22 cellular contexts compared by ENCODE assay signal in genomic region chr20:6966721-6967120, GRCh38.
DNase-seq lines count a peak whose midpoint lies in the region; FAIRE-seq and TF ChIP-seq lines count a peak whose summit lies in the region.
"Had no signal": no experiment of that assay in that cellular context is flagged by ENCODE, and none has a peak within 500 bp of the region (broad histone marks: within the 10 kb centered on the region; RNA-seq: fewer than 3 reads in every experiment).

No MANE protein-coding gene starts in this region.

- no peak for FAIRE-seq in astrocyte (lab: Jason Lieb, UNC)
- FAIRE-seq: GM12891 had no signal

- no peaks in the 10 kb centered on the region for H3K9me3 ChIP-seq in astrocyte (ENCODE audit: insufficient read depth, low read depth, low read length)
- H3K9me3 ChIP-seq in fibroblast of lung (ENCODE audit: control insufficient read depth, insufficient read depth, low read depth, low read length) = no peaks in the 10 kb centered on the region
- H3K9me3 ChIP-seq in mesenchymal stem cell (ENCODE audit: control insufficient read depth, low read length) = peaks cover 16% of the 10 kb centered on the region
- H3K9me3 ChIP-seq in vagina = no peaks in the 10 kb centered on the region
- H3K9me3 ChIP-seq: SJSA1 had no signal

- no peak overlapping the region for H3K27ac Mint-ChIP-seq in astrocyte (ENCODE audit: unreplicated experiment)
- H3K27ac Mint-ChIP-seq: CD8-positive, alpha-beta T cell; GM23338 had no signal

- H4K91ac ChIP-seq in mesenchymal stem cell (ENCODE audit: low read length) = no peak overlapping the region

- H3K4me2 ChIP-seq in astrocyte (ENCODE audit: low read length) = no peak overlapping the region
- no peak overlapping the region for H3K4me2 ChIP-seq in fibroblast of lung (ENCODE audit: extremely low read depth, insufficient read depth, low read length)
- no peak overlapping the region for H3K4me2 ChIP-seq in mesenchymal stem cell (ENCODE audit: low read length, poor library complexity, severe bottlenecking)
- H3K4me2 ChIP-seq: GM23338 had no signal

- no peak overlapping the region for H2BK120ac ChIP-seq in mesenchymal stem cell (ENCODE audit: low read depth, low read length)

- H4K8ac ChIP-seq in mesenchymal stem cell (ENCODE audit: low read length) = no peak overlapping the region

- H3K4me3 ChIP-seq in astrocyte (ENCODE audit: insufficient read depth, low read depth, low read length) (no peak overlapping the region), fibroblast of lung (replicated peaks in 1 of 4; ENCODE audit: control extremely low read depth in 1 of 4, insufficient read depth in 1 of 4, low read depth in 3 of 4, low read length in 4 of 4) (no peak overlapping the region), mesenchymal stem cell (ENCODE audit: insufficient read depth in 1 of 2, low read depth in 1 of 2, low read length in 2 of 2) (no peak overlapping the region), vagina (no peak overlapping the region)
- H3K4me3 ChIP-seq: GM23338, SJSA1 had no signal

- H3K27ac ChIP-seq in astrocyte (ENCODE audit: low read depth, low read length) = no peak overlapping the region
- H3K27ac ChIP-seq in fibroblast of lung (ENCODE audit: insufficient read depth, low read length) = no peak overlapping the region
- no peak overlapping the region for H3K27ac ChIP-seq in mesenchymal stem cell (ENCODE audit: low read length, poor library complexity, severe bottlenecking)
- no peak overlapping the region for H3K27ac ChIP-seq in vagina
- H3K27ac ChIP-seq: SJSA1 had no signal

- H3K36me3 ChIP-seq in astrocyte (ENCODE audit: insufficient read depth, low read length) = no peaks in the 10 kb centered on the region
- no peaks in the 10 kb centered on the region for H3K36me3 ChIP-seq in fibroblast of lung (ENCODE audit: control insufficient read depth, insufficient read depth, low read length)
- no peaks in the 10 kb centered on the region for H3K36me3 ChIP-seq in mesenchymal stem cell (ENCODE audit: control insufficient read depth in 1 of 2, insufficient read depth in 2 of 2, low read depth in 1 of 2, low read length in 2 of 2)
- H3K36me3 ChIP-seq in vagina = no peaks in the 10 kb centered on the region
- H3K36me3 ChIP-seq: SJSA1 had no signal

- H2AFZ ChIP-seq in astrocyte (ENCODE audit: low read depth, low read length) (no peak overlapping the region), fibroblast of lung (ENCODE audit: low read length) (no peak overlapping the region), mesenchymal stem cell (ENCODE audit: low read depth, low read length) (no peak overlapping the region)
- H2AFZ ChIP-seq: GM23338 had no signal

- peaks cover 4% of the 10 kb centered on the region for H3K9me3 Mint-ChIP-seq in astrocyte (ENCODE audit: unreplicated experiment)
- H3K9me3 Mint-ChIP-seq: GM23338 had no signal

- H3K4ac ChIP-seq in mesenchymal stem cell (ENCODE audit: low read depth in 1 of 2, low read length in 2 of 2) = no peak overlapping the region

- WGBS in mesenchymal stem cell = no CpG with 5 or more reads among the region's 1 CpG

- H2BK12ac ChIP-seq in mesenchymal stem cell (ENCODE audit: low read length in 2 of 2) = no peak overlapping the region

- H3K4me1 ChIP-seq in astrocyte (ENCODE audit: insufficient read depth, low read length) (no peaks in the 10 kb centered on the region), fibroblast of lung (ENCODE audit: control insufficient read depth, extremely low read depth, insufficient read depth, low read length) (no peaks in the 10 kb centered on the region), mesenchymal stem cell (ENCODE audit: control insufficient read depth, insufficient read depth, low read depth, low read length) (no peaks in the 10 kb centered on the region), vagina (no peaks in the 10 kb centered on the region)
- H3K4me1 ChIP-seq: SJSA1 had no signal

- H3K14ac ChIP-seq in mesenchymal stem cell (ENCODE audit: low read length in 2 of 2) = no peak overlapping the region

- no peak overlapping the region for H2AK5ac ChIP-seq in mesenchymal stem cell (ENCODE audit: low read length, severe bottlenecking)

- H3K79me2 ChIP-seq in astrocyte (ENCODE audit: insufficient read depth, low read length) (no peaks in the 10 kb centered on the region), fibroblast of lung (ENCODE audit: control insufficient read depth, insufficient read depth, low read length) (no peaks in the 10 kb centered on the region)

- no peaks in the 10 kb centered on the region for H3K36me3 Mint-ChIP-seq in astrocyte (ENCODE audit: low read depth, unreplicated experiment)
- H3K36me3 Mint-ChIP-seq: CD8-positive, alpha-beta T cell had no signal

- H3K27me3 Mint-ChIP-seq in astrocyte (ENCODE audit: low read depth, unreplicated experiment) = no peaks in the 10 kb centered on the region

- H3K9ac ChIP-seq in astrocyte (ENCODE audit: low read length) (no peak overlapping the region), fibroblast of lung (ENCODE audit: insufficient read depth, low read length) (no peak overlapping the region), mesenchymal stem cell (ENCODE audit: low read length) (no peak overlapping the region)

- TF ChIP-seq CTCF in astrocyte (IDR thresholded peaks at IDR 0.05; ENCODE audit: insufficient read depth, low read depth, low read length) (no peak), fibroblast of lung (conservative IDR thresholded peaks at IDR 0.05 in 1 of 2, IDR thresholded peaks at IDR 0.05 in 1 of 2; ENCODE audit: low read depth in 1 of 2, low read length in 2 of 2) (no peak), vagina (IDR thresholded peaks at IDR 0.05) (no peak)

- intact Hi-C loops in vagina (cut with DNase I) = no loop called here

- H3K27me3 ChIP-seq in astrocyte (ENCODE audit: insufficient read depth, low read length) (no peaks in the 10 kb centered on the region), fibroblast of lung (ENCODE audit: control insufficient read depth, insufficient read depth, low read length) (no peaks in the 10 kb centered on the region), mesenchymal stem cell (ENCODE audit: control insufficient read depth in 1 of 2, insufficient read depth in 1 of 2, low read length in 2 of 2) (no peaks in the 10 kb centered on the region), vagina (no peaks in the 10 kb centered on the region)
- H3K27me3 ChIP-seq: SJSA1 had no signal

- H2BK5ac ChIP-seq in mesenchymal stem cell (ENCODE audit: low read depth, low read length, poor library complexity, severe bottlenecking) = no peak overlapping the region

- no peak overlapping the region for H3K23ac ChIP-seq in mesenchymal stem cell (ENCODE audit: low read length in 2 of 2)

- DNase-seq in HPDE6-E6E7 (ENCODE audit: extremely low spot score) = peak; percentile 26
- DNase-seq in astrocyte (ENCODE audit: low read depth) = peak; percentile 41
- peak; percentile 43 to 81 for DNase-seq in fibroblast of lung (ENCODE audit: low read depth in 2 of 2)
- DNase-seq in mesenchymal stem cell = peak; percentile 10
- no peak for DNase-seq in vagina (ENCODE audit: extremely low spot score in 2 of 2)
- no peak for DNase-seq in effector CD8-positive, alpha-beta T cell (lab: John Stamatoyannopoulos, UW)
- DNase-seq in HK-2 (ENCODE audit: unreplicated experiment) = no peak
- DNase-seq: AML-193; C1 segment of cervical spinal cord; CD8-positive, alpha-beta T cell; HCEC 1CT; MM.1S; NCI-H1048; NCI-H1417 treated with DMSO at 0.1 percent for 48 hours; NCI-H187 treated with DMSO at 0.1 percent for 48 hours; NCI-H226; NCI-H510A treated with DMSO at 0.1 percent for 48 hours; NCI-H774; NK-92 treated with Interleukin-12 subunit alpha and Interleukin-12 subunit beta, amount 100 ng/mL, for 24 hours had no signal

- H3K4me3 Mint-ChIP-seq in astrocyte (ENCODE audit: unreplicated experiment) = no peak overlapping the region
- H3K4me3 Mint-ChIP-seq: CD8-positive, alpha-beta T cell; GM23338 had no signal

- no peaks in the 10 kb centered on the region for H3K4me1 Mint-ChIP-seq in astrocyte (ENCODE audit: low read depth, unreplicated experiment)
- H3K4me1 Mint-ChIP-seq: GM23338 had no signal

- no peaks in the 10 kb centered on the region for H3K79me1 ChIP-seq in mesenchymal stem cell (replicated peaks; ENCODE audit: low read length, poor library complexity, severe bottlenecking)

- H3K18ac ChIP-seq in mesenchymal stem cell (ENCODE audit: low read depth in 1 of 2, low read length in 2 of 2) = no peak overlapping the region

- H4K20me1 ChIP-seq in astrocyte (ENCODE audit: insufficient read depth, low read length) (no peaks in the 10 kb centered on the region), fibroblast of lung (ENCODE audit: control insufficient read depth, extremely low read depth, insufficient read depth, low read length) (no peaks in the 10 kb centered on the region)

- no peak overlapping the region for H2BK15ac ChIP-seq in mesenchymal stem cell (ENCODE audit: low read depth, poor library complexity, severe bottlenecking)

- TF ChIP-seq POLR2A in vagina (IDR thresholded peaks at IDR 0.05) = no peak

Comparison
In these comparisons a context has a peak if more than half of its experiments do, and no peak if none do; other contexts are left out.
1. DNase-seq: peak in HPDE6-E6E7 (single experiment), astrocyte (single experiment), fibroblast of lung (2 of 2) and mesenchymal stem cell (single experiment); none in vagina (0 of 2), effector CD8-positive, alpha-beta T cell (single experiment) and HK-2 (single experiment).